Comparison of ENCODE assay signal across 8 cellular contexts in the genomic region with DNA sequence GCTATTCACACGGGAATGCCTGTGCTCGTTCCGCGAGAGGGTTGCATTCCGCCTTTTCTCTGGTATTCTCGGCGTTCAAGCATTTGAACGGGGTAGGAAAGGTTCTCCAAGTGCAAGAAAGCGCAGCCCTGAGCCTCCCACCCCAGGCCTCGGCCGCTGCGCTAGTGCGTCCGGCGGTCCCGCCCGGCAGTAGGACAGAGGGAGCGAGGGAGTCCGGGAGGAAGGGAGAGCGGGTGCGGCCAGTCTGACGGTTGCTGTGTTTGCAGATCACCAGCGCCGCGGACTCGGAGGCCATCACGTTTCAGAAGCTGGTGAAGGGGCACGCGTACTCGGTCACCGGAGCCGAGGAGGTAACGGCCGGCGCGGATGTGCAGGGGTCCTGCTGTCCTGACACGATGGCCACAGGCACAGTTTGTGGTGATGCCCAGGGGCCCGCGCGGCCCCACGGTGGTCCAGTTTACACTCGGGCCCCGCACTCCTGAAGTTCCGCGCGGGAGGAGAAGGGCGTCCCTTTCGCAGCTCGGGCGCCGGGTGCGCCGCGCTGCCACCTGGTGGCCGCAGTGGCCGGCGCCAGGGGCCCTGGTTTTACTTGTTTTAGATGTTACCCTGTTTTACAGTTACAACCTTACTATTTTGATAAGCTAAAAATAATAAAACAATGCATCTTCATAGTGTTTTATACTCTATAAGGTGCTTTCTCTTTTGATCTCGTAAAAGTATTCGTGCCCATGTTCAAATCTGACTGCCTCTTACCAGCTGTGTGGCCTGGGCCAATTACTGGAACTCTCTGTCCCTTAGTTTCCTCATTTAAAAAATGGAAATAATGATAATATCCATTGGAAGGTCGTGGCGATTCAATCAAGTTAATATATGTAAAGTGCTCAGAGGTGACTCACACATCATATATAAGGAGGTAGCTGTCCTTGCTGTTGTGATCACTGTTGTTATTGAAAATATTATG. TPM values are rescaled to one million over a fixed set of nuclear protein-coding genes. Genes with fewer than 3 reads are reported as not detected.
DNase-seq lines count a peak whose midpoint lies in the region; ATAC-seq and TF ChIP-seq lines count a peak whose summit lies in the region.

No MANE protein-coding gene starts in this region.

- POLR2A ChIA-PET in HCT116 (lab: Charles Lee), result interaction anchor here (1.1 kb wide), 1 partner anchor 48 kb away, joined by 4 read pairs; no protein-coding TSS in a partner anchor

- H3K4me1 ChIP-seq in HCT116 (ENCODE audit: control insufficient read depth in 1 of 2, insufficient read depth in 2 of 2, low read length in 2 of 2) (no peaks in the 10 kb centered on the region), mucosa of stomach (ENCODE audit: control insufficient read depth, insufficient read depth, low read length) (peaks cover 17% of the 10 kb centered on the region)

- H3K9ac ChIP-seq in HCT116 (ENCODE audit: low read length) (no peak overlapping the region), mucosa of stomach (ENCODE audit: low read length) (peak overlapping the region; percentile 35)

- H2AFZ ChIP-seq in HCT116 (ENCODE audit: low read depth, low read length, poor library complexity, severe bottlenecking), result no peak overlapping the region

- DNase-seq in EL (peak; percentile 50), HCT116 (ENCODE audit: low read depth, low spot score) (no peak), NCI-H748 (lab: John Stamatoyannopoulos, UW; ENCODE audit: unreplicated experiment) (peak; percentile 54), NCI-H187 treated with DMSO at 0.1 percent for 48 hours (lab: John Stamatoyannopoulos, UW) (no peak)
- DNase-seq in activated T-cell treated with anti-CD3 and anti-CD28 coated beads, Interleukin-2, amount 50 U/mL, for 1 hour, result peak; percentile 80
- peak; percentile 74 for DNase-seq in stimulated activated CD8-positive, alpha-beta memory T cell treated with anti-CD3 and anti-CD28 coated beads, Interleukin-4, amount 100 ng/mL, for 48 hours

- TF ChIP-seq CTCF in HCT116 (IDR thresholded peaks at IDR 0.05 in 2 of 3, conservative IDR thresholded peaks at IDR 0.05 in 1 of 3; ENCODE audit: borderline replicate concordance in 1 of 3, insufficient read depth in 1 of 3, low read depth in 2 of 3, low read length in 2 of 3), result peak; percentile 73 to 91 (median 90); a peak in 5 of 6 replicates

- TF ChIP-seq RAD21 in HCT116 (IDR thresholded peaks at IDR 0.05; ENCODE audit: low read depth), result peak; percentile 77

- intact Hi-C loops in HCT116 (cut with micrococcal nuclease), result loop anchor here (1.0 to 2.0 kb wide), 2 partner anchors 34 to 51 kb away; no protein-coding TSS in a partner anchor

- H4K20me1 ChIP-seq in HCT116 (ENCODE audit: insufficient read depth), result no peaks in the 10 kb centered on the region

- TF ChIP-seq POLR2A in HCT116 (IDR thresholded peaks at IDR 0.05; ENCODE audit: borderline replicate concordance, extremely low read depth, insufficient read depth, insufficient read length), result no peak

- H3K36me3 ChIP-seq in HCT116 (ENCODE audit: control insufficient read depth in 1 of 2, insufficient read depth in 2 of 2, low read length in 2 of 2) (peaks cover 35 to 76% of the 10 kb centered on the region in 2 experiments), mucosa of stomach (ENCODE audit: control insufficient read depth, insufficient read depth, low read length) (peaks cover 19% of the 10 kb centered on the region)

- H3K27ac ChIP-seq in HCT116 (ENCODE audit: low read depth, low read length), result no peak overlapping the region

- H3K4me3 ChIP-seq in HCT116 (replicated peaks in 1 of 2; ENCODE audit: low read depth in 1 of 2, low read length in 2 of 2) (no peak overlapping the region), mucosa of stomach (ENCODE audit: low read length) (no peak overlapping the region)

- H3K9me3 ChIP-seq in HCT116 (ENCODE audit: control insufficient read depth in 1 of 2, insufficient read depth in 1 of 2, low read depth in 1 of 2, low read length in 2 of 2), result no peaks in the 10 kb centered on the region
- no peaks in the 10 kb centered on the region for H3K9me3 ChIP-seq in mucosa of stomach (ENCODE audit: control insufficient read depth, low read length)

- RAD21 ChIA-PET in HCT116 (lab: Charles Lee; ENCODE audit: low non-redundant PET in 1 of 2, low total read pairs in 2 of 2, uncharacterized antibody in 2 of 2, unreplicated experiment in 2 of 2), result interaction anchor here (1.1 to 1.2 kb wide), 3 partner anchors 41 to 50 kb away, joined by 3 to 6 read pairs (median 3); no protein-coding TSS in a partner anchor

- H3K27me3 ChIP-seq in HCT116 (ENCODE audit: insufficient read depth, low read length), result no peaks in the 10 kb centered on the region
- no peaks in the 10 kb centered on the region for H3K27me3 ChIP-seq in mucosa of stomach (ENCODE audit: control insufficient read depth, insufficient read depth, low read length)

- CTCF ChIA-PET in HCT116 (lab: Charles Lee), result interaction anchor here (0.8 to 2.1 kb wide), 13 partner anchors 8 to 1174 kb away, joined by 3 to 15 read pairs (median 6); partner anchors contain the start of gene CAPN2

- peaks cover 18% of the 10 kb centered on the region; the same call in 1 of the 2 replicates for H3K79me2 ChIP-seq in HCT116 (ENCODE audit: insufficient read depth, low read length)

- BruUV-seq in HCT116 (replicated peaks; lab: Mats Ljungman, UMichigan), result no TSS peak

- peak; percentile 85 for ATAC-seq in HCT116
- peak; percentile 57 for ATAC-seq in esophagus mucosa

- H3K9me2 ChIP-seq in HCT116 (ENCODE audit: insufficient read depth), result no peaks in the 10 kb centered on the region

- H3K4me2 ChIP-seq in HCT116 (ENCODE audit: low read length), result no peak overlapping the region

TF ChIP-seq in HCT116, 20 proteins besides CTCF, POLR2A, EP300 and RAD21:
- no peak for TF ChIP-seq ELF1 (IDR thresholded peaks at IDR 0.05; ENCODE audit: borderline replicate concordance, low read depth)
- TF ChIP-seq, protein P1, sequence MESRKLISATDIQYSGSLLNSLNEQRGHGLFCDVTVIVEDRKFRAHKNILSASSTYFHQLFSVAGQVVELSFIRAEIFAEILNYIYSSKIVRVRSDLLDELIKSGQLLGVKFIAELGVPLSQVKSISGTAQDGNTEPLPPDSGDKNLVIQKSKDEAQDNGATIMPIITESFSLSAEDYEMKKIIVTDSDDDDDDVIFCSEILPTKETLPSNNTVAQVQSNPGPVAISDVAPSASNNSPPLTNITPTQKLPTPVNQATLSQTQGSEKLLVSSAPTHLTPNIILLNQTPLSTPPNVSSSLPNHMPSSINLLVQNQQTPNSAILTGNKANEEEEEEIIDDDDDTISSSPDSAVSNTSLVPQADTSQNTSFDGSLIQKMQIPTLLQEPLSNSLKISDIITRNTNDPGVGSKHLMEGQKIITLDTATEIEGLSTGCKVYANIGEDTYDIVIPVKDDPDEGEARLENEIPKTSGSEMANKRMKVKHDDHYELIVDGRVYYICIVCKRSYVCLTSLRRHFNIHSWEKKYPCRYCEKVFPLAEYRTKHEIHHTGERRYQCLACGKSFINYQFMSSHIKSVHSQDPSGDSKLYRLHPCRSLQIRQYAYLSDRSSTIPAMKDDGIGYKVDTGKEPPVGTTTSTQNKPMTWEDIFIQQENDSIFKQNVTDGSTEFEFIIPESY (IDR thresholded peaks at IDR 0.05; ENCODE audit: extremely low read depth, insufficient replicate concordance, low read length), result no peak
- peak; percentile 47 for TF ChIP-seq YY1 (IDR thresholded peaks at IDR 0.05; ENCODE audit: extremely low read depth, insufficient replicate concordance, low read depth, low read length)

RNA-seq across cellular contexts. Expression of gene CAPN2, which starts 36.7 kb away (rescaled TPM):
- total RNA-seq in HCT116 (2021; ENCODE audit: unreplicated experiment), result 173 TPM
- polyA plus RNA-seq in HCT116 (2012), result 180 and 187 TPM in 2 replicates
- total RNA-seq in esophagus mucosa, result 171 TPM

Comparison
In these comparisons a context has a peak if more than half of its experiments do, and no peak if none do; other contexts are left out.
1. DNase-seq: peak in EL (single experiment), NCI-H748 (single experiment), activated T-cell treated with anti-CD3 and anti-CD28 coated beads, Interleukin-2, amount 50 U/mL, for 1 hour (single experiment) and stimulated activated CD8-positive, alpha-beta memory T cell treated with anti-CD3 and anti-CD28 coated beads, Interleukin-4, amount 100 ng/mL, for 48 hours (single experiment); none in HCT116 (single experiment) and NCI-H187 treated with DMSO at 0.1 percent for 48 hours (single experiment).